In the genomic region with DNA sequence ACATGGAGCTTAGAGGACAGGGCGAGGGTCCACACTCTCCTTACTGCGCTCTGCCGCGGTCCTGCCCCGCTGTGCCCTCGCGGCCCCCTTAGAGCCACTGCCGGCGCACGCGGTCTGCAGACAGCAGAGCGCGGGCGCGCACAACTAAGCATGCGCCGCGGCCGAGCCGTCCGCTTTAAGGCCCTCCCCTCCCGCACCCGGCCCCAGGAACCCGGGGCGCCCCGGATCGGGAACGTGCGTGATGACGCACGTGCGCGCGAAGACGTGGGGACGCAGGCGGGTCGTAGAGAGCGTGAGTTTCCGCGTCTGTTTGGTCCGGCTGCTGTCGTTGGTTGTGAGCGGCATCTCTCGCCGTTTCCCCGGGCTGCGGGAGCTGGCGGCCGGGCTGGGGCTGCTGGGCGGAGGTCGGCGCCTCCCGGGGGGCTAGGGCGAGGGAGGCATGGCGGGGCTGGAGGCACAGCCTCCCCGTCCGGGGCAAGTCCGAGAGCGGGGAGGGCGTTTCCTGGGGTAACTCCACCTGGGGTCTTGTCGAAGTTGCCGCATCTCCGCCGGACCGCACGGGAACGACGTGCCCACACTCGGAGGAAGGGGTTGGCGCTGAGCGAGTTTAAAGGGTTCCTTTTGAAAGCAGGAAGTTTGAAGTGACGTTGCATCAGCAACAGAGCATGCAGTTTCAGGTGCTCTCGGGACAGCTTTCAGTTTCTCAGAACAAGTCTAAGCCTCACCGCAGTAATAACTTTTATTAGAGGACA, we compare ENCODE assay signal across 1 cellular context.
TF ChIP-seq lines count a peak whose summit lies in the region.

Gene RHBDD1 (plus strand): TSS at position 259 of the 752 bp plus-strand sequence. CDS start 28,640 bp downstream, outside the sequence.

TF ChIP-seq in WTC11, 78 proteins besides CTCF, POLR2A, EP300 and RAD21 (continued from another document and continues in another):
- TF ChIP-seq ATF6 (CRISPR knock-in tag; IDR thresholded peaks at IDR 0.05), result peak; percentile 87; the same call in 1 of the 2 replicates
- peak; percentile 85; the same call in 1 of the 2 replicates for TF ChIP-seq IRF2 (CRISPR knock-in tag; IDR thresholded peaks at IDR 0.05; ENCODE audit: borderline replicate concordance, low read depth)
- peak; percentile 99 for TF ChIP-seq ARID4B (CRISPR knock-in tag; IDR thresholded peaks at IDR 0.05; ENCODE audit: borderline replicate concordance)
- peak; percentile 93 for TF ChIP-seq E2F5 (CRISPR knock-in tag; IDR thresholded peaks at IDR 0.05)
- peak; percentile 68 for TF ChIP-seq PRDM15 (CRISPR knock-in tag; IDR thresholded peaks at IDR 0.05)
- peak; percentile 99 for TF ChIP-seq CREB1 (CRISPR knock-in tag; IDR thresholded peaks at IDR 0.05)
- peak; percentile 99 for TF ChIP-seq AFF4 (CRISPR knock-in tag; IDR thresholded peaks at IDR 0.05; ENCODE audit: borderline replicate concordance)
- TF ChIP-seq, protein P1, sequence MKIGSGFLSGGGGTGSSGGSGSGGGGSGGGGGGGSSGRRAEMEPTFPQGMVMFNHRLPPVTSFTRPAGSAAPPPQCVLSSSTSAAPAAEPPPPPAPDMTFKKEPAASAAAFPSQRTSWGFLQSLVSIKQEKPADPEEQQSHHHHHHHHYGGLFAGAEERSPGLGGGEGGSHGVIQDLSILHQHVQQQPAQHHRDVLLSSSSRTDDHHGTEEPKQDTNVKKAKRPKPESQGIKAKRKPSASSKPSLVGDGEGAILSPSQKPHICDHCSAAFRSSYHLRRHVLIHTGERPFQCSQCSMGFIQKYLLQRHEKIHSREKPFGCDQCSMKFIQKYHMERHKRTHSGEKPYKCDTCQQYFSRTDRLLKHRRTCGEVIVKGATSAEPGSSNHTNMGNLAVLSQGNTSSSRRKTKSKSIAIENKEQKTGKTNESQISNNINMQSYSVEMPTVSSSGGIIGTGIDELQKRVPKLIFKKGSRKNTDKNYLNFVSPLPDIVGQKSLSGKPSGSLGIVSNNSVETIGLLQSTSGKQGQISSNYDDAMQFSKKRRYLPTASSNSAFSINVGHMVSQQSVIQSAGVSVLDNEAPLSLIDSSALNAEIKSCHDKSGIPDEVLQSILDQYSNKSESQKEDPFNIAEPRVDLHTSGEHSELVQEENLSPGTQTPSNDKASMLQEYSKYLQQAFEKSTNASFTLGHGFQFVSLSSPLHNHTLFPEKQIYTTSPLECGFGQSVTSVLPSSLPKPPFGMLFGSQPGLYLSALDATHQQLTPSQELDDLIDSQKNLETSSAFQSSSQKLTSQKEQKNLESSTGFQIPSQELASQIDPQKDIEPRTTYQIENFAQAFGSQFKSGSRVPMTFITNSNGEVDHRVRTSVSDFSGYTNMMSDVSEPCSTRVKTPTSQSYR (CRISPR knock-in tag; IDR thresholded peaks at IDR 0.05), result peak; percentile 98
- peak; percentile 99 for TF ChIP-seq ZNF232 (CRISPR knock-in tag; IDR thresholded peaks at IDR 0.05)
- TF ChIP-seq GRHL2 (CRISPR knock-in tag; IDR thresholded peaks at IDR 0.05; ENCODE audit: insufficient replicate concordance, severe bottlenecking), result no peak
- TF ChIP-seq GABPB1 (CRISPR knock-in tag; IDR thresholded peaks at IDR 0.05), result peak; percentile 97
- TF ChIP-seq ZMAT4 (CRISPR knock-in tag; IDR thresholded peaks at IDR 0.05), result no peak
- peak; percentile 99 for TF ChIP-seq KAT7 (CRISPR knock-in tag; IDR thresholded peaks at IDR 0.05; ENCODE audit: borderline replicate concordance)
- TF ChIP-seq ATF2 (CRISPR knock-in tag; IDR thresholded peaks at IDR 0.05; ENCODE audit: borderline replicate concordance, low read depth), result peak; percentile 87
- TF ChIP-seq, protein P2, sequence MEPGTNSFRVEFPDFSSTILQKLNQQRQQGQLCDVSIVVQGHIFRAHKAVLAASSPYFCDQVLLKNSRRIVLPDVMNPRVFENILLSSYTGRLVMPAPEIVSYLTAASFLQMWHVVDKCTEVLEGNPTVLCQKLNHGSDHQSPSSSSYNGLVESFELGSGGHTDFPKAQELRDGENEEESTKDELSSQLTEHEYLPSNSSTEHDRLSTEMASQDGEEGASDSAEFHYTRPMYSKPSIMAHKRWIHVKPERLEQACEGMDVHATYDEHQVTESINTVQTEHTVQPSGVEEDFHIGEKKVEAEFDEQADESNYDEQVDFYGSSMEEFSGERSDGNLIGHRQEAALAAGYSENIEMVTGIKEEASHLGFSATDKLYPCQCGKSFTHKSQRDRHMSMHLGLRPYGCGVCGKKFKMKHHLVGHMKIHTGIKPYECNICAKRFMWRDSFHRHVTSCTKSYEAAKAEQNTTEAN (CRISPR knock-in tag; IDR thresholded peaks at IDR 0.05), result peak; percentile 98
- peak; percentile 100 for TF ChIP-seq ETV6 (CRISPR knock-in tag; IDR thresholded peaks at IDR 0.05)
- TF ChIP-seq CDX4 (CRISPR knock-in tag; IDR thresholded peaks at IDR 0.05; ENCODE audit: borderline replicate concordance), result no peak
- peak; percentile 99 for TF ChIP-seq FOXP4 (CRISPR knock-in tag; IDR thresholded peaks at IDR 0.05)
